Comparison of ENCODE assay signal across 27 cellular contexts in the genomic region with DNA sequence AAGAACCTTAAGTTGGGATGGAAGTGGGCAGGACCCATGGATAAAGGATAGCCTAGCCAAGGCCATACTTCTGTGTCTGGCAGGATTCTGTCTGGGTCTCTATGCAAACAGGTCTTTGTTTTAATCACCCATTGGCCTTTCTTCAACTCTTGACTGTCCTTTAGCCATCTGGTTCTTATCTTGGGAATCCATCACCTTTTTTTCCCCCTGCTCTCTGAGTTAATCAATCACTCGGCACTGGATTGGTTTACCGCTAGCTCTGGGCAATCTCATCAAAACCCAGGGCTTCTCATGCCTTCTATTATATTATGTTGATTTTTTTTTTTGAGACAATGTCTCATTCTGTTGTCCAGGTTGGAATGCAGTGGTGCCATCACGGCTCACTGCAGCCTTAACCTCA. TPM values are rescaled to one million over a fixed set of nuclear protein-coding genes. Genes with fewer than 3 reads are reported as not detected.
DNase-seq lines count a peak whose midpoint lies in the region; ATAC-seq and TF ChIP-seq lines count a peak whose summit lies in the region.
"Had no signal": no experiment of that assay in that cellular context is flagged by ENCODE, and none has a peak within 500 bp of the region (broad histone marks: within the 10 kb centered on the region; RNA-seq: fewer than 3 reads in every experiment).

No MANE protein-coding gene starts in this region.

- no peak overlapping the region for H3K4me3 Mint-ChIP-seq in stimulated activated memory B cell treated with anti-CD40 and anti-IgM and Interleukin-4, amounts not matched to agents 10 μg/mL and 1 μg/mL and 100 μg/mL, for 72 hours
- no peak overlapping the region for H3K4me3 Mint-ChIP-seq in GM23338

- H3K36me3 ChIP-seq in esophagus muscularis mucosa = no peaks in the 10 kb centered on the region
- no peaks in the 10 kb centered on the region for H3K36me3 ChIP-seq in GM23338 (ENCODE audit: insufficient read depth)

- H3K27ac ChIP-seq in esophagus muscularis mucosa (replicated peaks in 1 of 4) = no peak overlapping the region
- H3K27ac ChIP-seq in GM23338 (ENCODE audit: low read depth) = no peak overlapping the region
- H3K27ac ChIP-seq: 22Rv1, C4-2B, PC-9 had no signal

- H3K4me1 ChIP-seq in esophagus muscularis mucosa (peaks cover 5 to 52% (median 43%) of the 10 kb centered on the region in 4 donors), GM23338 (ENCODE audit: insufficient read depth) (peaks cover 10% of the 10 kb centered on the region; the same call in 1 of the 2 replicates)

- peak overlapping the region; percentile 96 for H3K27ac Mint-ChIP-seq in stimulated activated memory B cell treated with anti-CD40 and anti-IgM and Interleukin-4, amounts not matched to agents 10 μg/mL and 1 μg/mL and 100 μg/mL, for 72 hours
- H3K27ac Mint-ChIP-seq in GM23338 = no peak overlapping the region

- H3F3A ChIP-seq in GM23338 (replicated peaks; ENCODE audit: low read depth) = no peaks in the 10 kb centered on the region

- no peak overlapping the region for H2AFZ ChIP-seq in GM23338
- H2AFZ ChIP-seq: PC-9 had no signal

- peak; percentile 34 for DNase-seq in NCI-H82 (lab: John Stamatoyannopoulos, UW)
- DNase-seq in NCI-H82 treated with DMSO at 0.1 percent for 48 hours (lab: John Stamatoyannopoulos, UW; ENCODE audit: unreplicated experiment) = no peak
- DNase-seq in esophagus muscularis mucosa (ENCODE audit: extremely low spot score) = peak; percentile 14
- no peak for DNase-seq in GM23338 (ENCODE audit: low spot score)
- DNase-seq in NK-92 (lab: John Stamatoyannopoulos, UW; ENCODE audit: unreplicated experiment) = no peak
- DNase-seq: DMS53, HCEC 1CT, Kasumi-1, NCI-H1092 treated with DMSO at 0.1 percent for 48 hours, NCI-H1436, NCI-H187 treated with DMSO at 0.1 percent for 48 hours, NCI-H2171 treated with DMSO at 0.1 percent for 48 hours, NCI-H524, NCI-H748 treated with DMSO at 0.1 percent for 48 hours, PC-9, RPMI8226, SHP77 had no signal

- peaks cover 26% of the 10 kb centered on the region for H3K79me2 ChIP-seq in GM23338 (replicated peaks; ENCODE audit: insufficient read depth)

- WGBS in esophagus muscularis mucosa = 94% methylated on average over 3 of the region's 3 CpGs

- H3K9me2 ChIP-seq in GM23338 (ENCODE audit: insufficient read depth) = 0 out of 2 replicates have a peak, but pooled peaks cover 8% of the 10 kb centered on the region

- H3K27me3 Mint-ChIP-seq in stimulated activated memory B cell treated with anti-CD40 and anti-IgM and Interleukin-4, amounts not matched to agents 10 μg/mL and 1 μg/mL and 100 μg/mL, for 72 hours = no peaks in the 10 kb centered on the region
- peaks cover 10% of the 10 kb centered on the region for H3K27me3 Mint-ChIP-seq in GM23338 (ENCODE audit: insufficient read depth, low read depth, poor library complexity)
- H3K27me3 Mint-ChIP-seq: B cell had no signal

- H3K4me3 ChIP-seq in esophagus muscularis mucosa (no peak overlapping the region), GM23338 (no peak overlapping the region)
- H3K4me3 ChIP-seq: K562, PC-9 had no signal

- no peak for TF ChIP-seq EP300 in esophagus muscularis mucosa (IDR thresholded peaks at IDR 0.05)

- TF ChIP-seq CTCF in esophagus muscularis mucosa (IDR thresholded peaks at IDR 0.05) (no peak), GM23338 (conservative IDR thresholded peaks at IDR 0.05; ENCODE audit: low read depth in 2 of 2) (no peak)

- no peaks in the 10 kb centered on the region; the same call in 1 of the 2 replicates for H4K20me1 ChIP-seq in GM23338 (replicated peaks; ENCODE audit: insufficient read depth)

- H3K36me3 Mint-ChIP-seq in stimulated activated memory B cell treated with anti-CD40 and anti-IgM and Interleukin-4, amounts not matched to agents 10 μg/mL and 1 μg/mL and 100 μg/mL, for 72 hours = no peaks in the 10 kb centered on the region
- H3K36me3 Mint-ChIP-seq in GM23338 (ENCODE audit: low read depth) = peaks cover 3% of the 10 kb centered on the region

- peaks cover 25% of the 10 kb centered on the region for H3K4me1 Mint-ChIP-seq in stimulated activated memory B cell treated with anti-CD40 and anti-IgM and Interleukin-4, amounts not matched to agents 10 μg/mL and 1 μg/mL and 100 μg/mL, for 72 hours
- H3K4me1 Mint-ChIP-seq in GM23338 = peaks cover 23% of the 10 kb centered on the region

- no peak overlapping the region for H3K4me2 ChIP-seq in GM23338
- H3K4me2 ChIP-seq: PC-9 had no signal

- no peak for TF ChIP-seq POLR2A in esophagus muscularis mucosa (IDR thresholded peaks at IDR 0.05; ENCODE audit: low read depth)

- H3K27me3 ChIP-seq in esophagus muscularis mucosa = no peaks in the 10 kb centered on the region
- H3K27me3 ChIP-seq in GM23338 (ENCODE audit: insufficient read depth) = 0 out of 2 replicates have a peak, but pooled peaks cover 9% of the 10 kb centered on the region

- intact Hi-C loops in esophagus muscularis mucosa (cut with DNase I) = loop anchor here (10.0 kb wide), 1 partner anchor 352 kb away; the partner anchor contains the start of gene PGM2L1

- H3K9me3 Mint-ChIP-seq in stimulated activated memory B cell treated with anti-CD40 and anti-IgM and Interleukin-4, amounts not matched to agents 10 μg/mL and 1 μg/mL and 100 μg/mL, for 72 hours = no peaks in the 10 kb centered on the region
- H3K9me3 Mint-ChIP-seq in GM23338 = peaks cover 8% of the 10 kb centered on the region; the same call in 2 of the 3 replicates

- ATAC-seq in SK-N-SH treated with all-trans-retinoic acid at 6 μM for 48 hours = no peak
- no peak for ATAC-seq in stimulated activated memory B cell treated with anti-CD40 and anti-IgM and Interleukin-4, amounts not matched to agents 10 μg/mL and 1 μg/mL and 100 μg/mL, for 72 hours
- ATAC-seq in GM23338 = no peak
- ATAC-seq in GM19324 (IDR thresholded peaks at IDR 0.05; ENCODE audit: low FRiP score, unreplicated experiment) = no peak
- ATAC-seq: K562 had no signal

- no peaks in the 10 kb centered on the region for H3K9me3 ChIP-seq in esophagus muscularis mucosa

TF ChIP-seq in SK-N-SH treated with all-trans-retinoic acid at 6 μM for 48 hours, 23 proteins besides CTCF, POLR2A, EP300 and RAD21 (continues in another document):
- TF ChIP-seq PATZ1 (CRISPR knock-in tag; IDR thresholded peaks at IDR 0.05; ENCODE audit: borderline replicate concordance) = no peak

TF ChIP-seq in GM23338, 12 proteins besides CTCF, POLR2A, EP300 and RAD21 (continues in another document):
- TF ChIP-seq JUNB (IDR thresholded peaks at IDR 0.05; ENCODE audit: unreplicated experiment) = no peak

RNA-seq across cellular contexts. Expression of gene RNF169, which starts 1.8 kb away (rescaled TPM):
- 10 to 100 TPM; 16.2 to 26.6 (median 20.6) TPM for total RNA-seq in esophagus muscularis mucosa
- 15.1 and 16.5 TPM in 2 replicates for total RNA-seq in GM23338 (2014; rRNA removed; shearing (Covaris generic))
- 0.78 and 0.90 TPM in 2 replicates for polyA plus RNA-seq in GM23338 (2016; fragmentation: Nextera tagmentation; extraction: Ambion mirVana)

RNA-seq across cellular contexts. Expression of gene CHRDL2, which starts 15.6 kb away (rescaled TPM):
- under 1 TPM in 2 of 4 donors, not detected in 2; 0.40 to 0.50 TPM for total RNA-seq in esophagus muscularis mucosa
- 0.16 and 0.21 TPM in 2 replicates for total RNA-seq in GM23338 (2014; rRNA removed; shearing (Covaris generic))
- polyA plus RNA-seq in GM23338 (2016; fragmentation: Nextera tagmentation; extraction: Ambion mirVana) = 0.38 TPM in 1 of 2 replicates, not detected in the other
- total RNA-seq: B cell, Daoy, G401, K562, M059J, PC-9 had no signal
- polyA plus RNA-seq: K562 had no signal

Comparison
In these comparisons a context has a peak if more than half of its experiments do, and no peak if none do; other contexts are left out.
1. DNase-seq: peak in NCI-H82 (single experiment) and esophagus muscularis mucosa (single experiment); none in NCI-H82 treated with DMSO at 0.1 percent for 48 hours (single experiment), GM23338 (single experiment) and NK-92 (single experiment).